ENCODE assay signal across 8 cellular contexts in genomic region chr16:3527216-3527829, GRCh38. TPM values are rescaled to one million over a fixed set of nuclear protein-coding genes. Genes with fewer than 3 reads are reported as not detected.
A peak's percentile ranks its signal among the peaks of the same experiment; 100 is the strongest.
DNase-seq lines count a peak whose midpoint lies in the region; ATAC-seq and TF ChIP-seq lines count a peak whose summit lies in the region.
"Not testable (repeated sequence)": the region's sequence is repeated elsewhere in the genome, so short reads cannot be mapped to it uniquely, and the experiment has no call there.

No MANE protein-coding gene starts in this region.

- H3K27ac ChIP-seq in VCaP, result not testable (repeated sequence)

- H3K9me3 Mint-ChIP-seq in naive B cell, result not testable (repeated sequence)

- H3K27me3 Mint-ChIP-seq in naive B cell, result not testable (repeated sequence)

- not testable (repeated sequence) for ATAC-seq in naive B cell (ENCODE audit: low read depth in 2 of 2)

- peak overlapping the region in 4 of 6 donors; percentile 9 to 55 (median 30) for H3K27ac Mint-ChIP-seq in naive B cell

- peaks cover 9 to 14% (median 13%) of the 10 kb centered on the region in 3 donors for H3K4me1 Mint-ChIP-seq in naive B cell

- not testable (repeated sequence) for H3K36me3 Mint-ChIP-seq in naive B cell

- DNase-seq in CD1c-positive myeloid dendritic cell (ENCODE audit: extremely low spot score), result peak; percentile 60
- peak; percentile 10 for DNase-seq in HK-2 (ENCODE audit: unreplicated experiment)
- peak; percentile 1 for DNase-seq in NCI-H510A treated with DMSO at 0.1 percent for 48 hours (lab: John Stamatoyannopoulos, UW)
- DNase-seq in amygdala (lab: John Stamatoyannopoulos, UW), result peak in 37 of 56 donors; percentile 1 to 78 (median 34)
- DNase-seq in globus pallidus (ENCODE audit: low spot score), result peak; percentile 54
- peak; percentile 54 for DNase-seq in naive B cell
- DNase-seq in stimulated activated CD8-positive, alpha-beta memory T cell treated with anti-CD3 and anti-CD28 coated beads, Interleukin-15, amount 100 ng/mL, for 1 hour (ENCODE audit: low read depth), result peak; percentile 37

- peak overlapping the region in 3 of 8 donors; percentile 20 to 75 (median 25) for H3K4me3 Mint-ChIP-seq in naive B cell

- TF ChIP-seq CTCF in VCaP (conservative IDR thresholded peaks at IDR 0.05), result peak; percentile 58

RNA-seq across cellular contexts. Expression of gene CLUAP1, which starts 26.5 kb away (rescaled TPM):
- polyA plus RNA-seq in naive B cell (ENCODE audit: low read depth in 6 of 6), result 10 to 100 TPM in 5 of 6 donors, 1 to 10 TPM in 1; 7.4 to 12.5 (median 11.3) TPM

RNA-seq across cellular contexts. Expression of gene C16orf90, which starts 32.0 kb away (rescaled TPM):
- polyA plus RNA-seq in naive B cell (ENCODE audit: low read depth in 6 of 6), result not detected

RNA-seq across cellular contexts. Expression of gene NLRC3, which starts 49.9 kb away (rescaled TPM):
- polyA plus RNA-seq in naive B cell (ENCODE audit: low read depth in 6 of 6), result 10 to 100 TPM in 4 of 6 donors, 1 to 10 TPM in 2; 7.9 to 20.8 (median 11.2) TPM

Comparison
In these comparisons a context has a peak if more than half of its experiments do, and no peak if none do; other contexts are left out.
1. DNase-seq: peak in every context shown above with its lines; median percentile 60 in CD1c-positive myeloid dendritic cell; 54 in globus pallidus; 54 in naive B cell; 37 in stimulated activated CD8-positive, alpha-beta memory T cell treated with anti-CD3 and anti-CD28 coated beads, Interleukin-15, amount 100 ng/mL, for 1 hour; 34 in amygdala; 10 in HK-2; 1 in NCI-H510A treated with DMSO at 0.1 percent for 48 hours.